1 cellular context compared by ENCODE assay signal in the genomic region with DNA sequence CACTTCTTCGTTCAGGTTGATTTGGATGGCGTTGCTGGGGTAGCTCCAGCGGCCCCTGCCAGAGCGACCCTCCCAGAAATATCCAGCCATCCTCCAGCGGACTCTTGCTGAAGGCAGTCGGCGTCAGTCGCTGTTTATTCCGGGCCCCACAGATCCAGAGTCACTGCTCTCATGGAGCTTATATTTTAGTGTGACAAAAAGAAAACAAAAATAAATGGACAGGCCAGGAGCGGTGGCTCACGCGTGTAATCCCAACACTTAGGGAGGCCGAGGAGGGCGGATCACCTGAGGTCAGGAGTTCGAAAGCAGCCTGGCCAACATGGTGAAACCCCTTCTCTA.
TF ChIP-seq lines count a peak whose summit lies in the region.

No MANE protein-coding gene starts in this region.

TF ChIP-seq in A549, 52 proteins besides CTCF, POLR2A, EP300 and RAD21 (continued from another document):
- TF ChIP-seq, protein P1, sequence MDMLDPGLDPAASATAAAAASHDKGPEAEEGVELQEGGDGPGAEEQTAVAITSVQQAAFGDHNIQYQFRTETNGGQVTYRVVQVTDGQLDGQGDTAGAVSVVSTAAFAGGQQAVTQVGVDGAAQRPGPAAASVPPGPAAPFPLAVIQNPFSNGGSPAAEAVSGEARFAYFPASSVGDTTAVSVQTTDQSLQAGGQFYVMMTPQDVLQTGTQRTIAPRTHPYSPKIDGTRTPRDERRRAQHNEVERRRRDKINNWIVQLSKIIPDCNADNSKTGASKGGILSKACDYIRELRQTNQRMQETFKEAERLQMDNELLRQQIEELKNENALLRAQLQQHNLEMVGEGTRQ (IDR thresholded peaks at IDR 0.05) = no peak
- TF ChIP-seq CBX8 (IDR thresholded peaks at IDR 0.05) (no peak), CHD4 (IDR thresholded peaks at IDR 0.05; ENCODE audit: borderline replicate concordance) (no peak)
